Comparison of ENCODE assay signal across 1 cellular context in genomic region chr15:43880406-43881184, GRCh38.
TF ChIP-seq lines count a peak whose summit lies in the region.

No MANE protein-coding gene starts in this region.

TF ChIP-seq in GM23338, 12 proteins besides CTCF, POLR2A, EP300 and RAD21:
- TF ChIP-seq ZNF462 (CRISPR knock-in tag; IDR thresholded peaks at IDR 0.05) (no peak), STAT1 (IDR thresholded peaks at IDR 0.05; ENCODE audit: unreplicated experiment) (no peak), POLR2AphosphoS5 (IDR thresholded peaks at IDR 0.05; ENCODE audit: low read depth) (no peak), JUNB (IDR thresholded peaks at IDR 0.05; ENCODE audit: unreplicated experiment) (no peak), REST (IDR thresholded peaks at IDR 0.05; ENCODE audit: unreplicated experiment) (no peak), NANOG (IDR thresholded peaks at IDR 0.05; ENCODE audit: borderline replicate concordance) (no peak), EZH2phosphoT487 (IDR thresholded peaks at IDR 0.05; ENCODE audit: unreplicated experiment) (no peak), ETS1 (IDR thresholded peaks at IDR 0.05) (no peak), ZNF114 (CRISPR knock-in tag; IDR thresholded peaks at IDR 0.05) (no peak), CREB1 (CRISPR knock-in tag; IDR thresholded peaks at IDR 0.05; ENCODE audit: low read depth) (no peak), ZNF331 (CRISPR knock-in tag; IDR thresholded peaks at IDR 0.05; ENCODE audit: low read depth) (no peak), EZH2 (IDR thresholded peaks at IDR 0.05; ENCODE audit: low read depth, unreplicated experiment) (no peak)
